In genomic region chr11:26247340-26247739, GRCh38 we compare ENCODE assay signal across 16 cellular contexts.
DNase-seq lines count a peak whose midpoint lies in the region; ATAC-seq and TF ChIP-seq lines count a peak whose summit lies in the region.
"Had no signal": no experiment of that assay in that cellular context is flagged by ENCODE, and none has a peak within 500 bp of the region (broad histone marks: within the 10 kb centered on the region; RNA-seq: fewer than 3 reads in every experiment).

No MANE protein-coding gene starts in this region.

- TF ChIP-seq CTCF in mesothelial cell of epicardium (IDR thresholded peaks at IDR 0.05; ENCODE audit: unreplicated experiment) = no peak

- no peak overlapping the region for H3K27ac Mint-ChIP-seq in mesothelial cell of epicardium
- H3K27ac Mint-ChIP-seq: activated naive CD8-positive, alpha-beta T cell treated with anti-CD3 and anti-CD28 coated beads, Interleukin-2, amount 50 U/mL, for 24 hours had no signal

- ATAC-seq in HG03565 (IDR thresholded peaks at IDR 0.05; ENCODE audit: unreplicated experiment) (no peak), GM21390 (IDR thresholded peaks at IDR 0.05; ENCODE audit: unreplicated experiment) (no peak)
- ATAC-seq: activated naive CD8-positive, alpha-beta T cell treated with anti-CD3 and anti-CD28 coated beads, Interleukin-2, amount 50 U/mL, for 24 hours; left colon had no signal

- peaks cover 14% of the 10 kb centered on the region for H3K9me3 Mint-ChIP-seq in mesothelial cell of epicardium

- H3K36me3 Mint-ChIP-seq in mesothelial cell of epicardium = peaks cover 3% of the 10 kb centered on the region

- peak; percentile 70 for DNase-seq in AG08395 (ENCODE audit: low spot score)
- peak; percentile 84 for DNase-seq in HS-5 (ENCODE audit: low read depth)
- peak; percentile 2 for DNase-seq in astrocyte of the hippocampus (ENCODE audit: low read depth, low spot score)
- DNase-seq in foreskin melanocyte = peak; percentile 21
- no peak for DNase-seq in stimulated activated CD4-positive, alpha-beta T cell treated with anti-CD3 and anti-CD28 coated beads, Interleukin-4, amount 100 ng/mL, for 24 hours
- DNase-seq in mesothelial cell of epicardium (ENCODE audit: low spot score in 2 of 2, unreplicated experiment in 2 of 2) = no peak
- DNase-seq: activated CD4-positive, alpha-beta T cell treated with anti-CD3 and anti-CD28 coated beads, Interleukin-2, amount 50 U/mL, for 48 hours; activated naive CD8-positive, alpha-beta T cell treated with anti-CD3 and anti-CD28 coated beads, Interleukin-2, amount 50 U/mL, for 24 hours; activated T-cell treated with anti-CD3 and anti-CD28 coated beads, Interleukin-2, amount 50 U/mL, for 48 hours; hypothalamus; KBM-7; left colon; NCI-H1417 treated with DMSO at 0.1 percent for 48 hours; stimulated activated naive CD4-positive, alpha-beta T cell had no signal

- no peaks in the 10 kb centered on the region for H3K27me3 Mint-ChIP-seq in mesothelial cell of epicardium (ENCODE audit: low read depth)
- H3K27me3 Mint-ChIP-seq: activated naive CD8-positive, alpha-beta T cell treated with anti-CD3 and anti-CD28 coated beads, Interleukin-2, amount 50 U/mL, for 24 hours had no signal

- H3K4me3 Mint-ChIP-seq in mesothelial cell of epicardium = no peak overlapping the region
- H3K4me3 Mint-ChIP-seq: activated naive CD8-positive, alpha-beta T cell treated with anti-CD3 and anti-CD28 coated beads, Interleukin-2, amount 50 U/mL, for 24 hours had no signal

- peaks cover 16% of the 10 kb centered on the region for H3K4me1 Mint-ChIP-seq in mesothelial cell of epicardium
- H3K4me1 Mint-ChIP-seq: activated naive CD8-positive, alpha-beta T cell treated with anti-CD3 and anti-CD28 coated beads, Interleukin-2, amount 50 U/mL, for 24 hours had no signal

Comparison
In these comparisons a context has a peak if more than half of its experiments do, and no peak if none do; other contexts are left out.
1. DNase-seq: peak in AG08395 (single experiment), HS-5 (single experiment), astrocyte of the hippocampus (single experiment) and foreskin melanocyte (single experiment); none in stimulated activated CD4-positive, alpha-beta T cell treated with anti-CD3 and anti-CD28 coated beads, Interleukin-4, amount 100 ng/mL, for 24 hours (single experiment) and mesothelial cell of epicardium (0 of 2).